In the genomic region with DNA sequence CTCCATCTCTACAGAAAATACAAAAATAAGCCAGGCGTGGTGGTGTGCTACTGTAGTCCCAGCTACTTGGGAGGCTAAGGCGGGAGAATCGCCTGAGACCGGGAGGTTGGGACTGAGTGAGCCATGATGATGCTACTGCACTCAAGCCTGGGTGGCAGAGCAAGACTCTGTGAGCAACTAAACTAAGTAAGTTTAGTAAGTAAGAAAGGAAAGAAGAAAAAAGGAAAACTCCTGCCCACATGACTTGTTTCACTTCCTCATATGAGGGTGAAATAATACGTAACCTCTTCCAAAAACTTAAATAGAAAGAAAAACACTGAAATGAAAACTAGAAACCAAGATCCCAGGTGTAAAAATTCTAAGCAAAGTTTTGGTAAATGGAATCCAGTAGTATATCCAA, we compare ENCODE assay signal across 9 cellular contexts.
A peak's percentile ranks its signal among the peaks of the same experiment; 100 is the strongest.
DNase-seq lines count a peak whose midpoint lies in the region; ATAC-seq, FAIRE-seq and TF ChIP-seq lines count a peak whose summit lies in the region.
"Had no signal": no experiment of that assay in that cellular context is flagged by ENCODE, and none has a peak within 500 bp of the region (broad histone marks: within the 10 kb centered on the region; RNA-seq: fewer than 3 reads in every experiment).

No MANE protein-coding gene starts in this region.

- CTCF ChIA-PET in activated CD8-positive, alpha-beta T cell treated with anti-CD3 and anti-CD28 coated beads for 36 hours (lab: Charles Lee), result no interaction called here
- CTCF ChIA-PET in Calu3 (lab: Charles Lee), result interaction anchor here (0.6 kb wide), 1 partner anchor 188 kb away, joined by 3 read pairs; no protein-coding TSS in a partner anchor

- no peak overlapping the region for H3K27ac ChIP-seq in esophagus squamous epithelium

- no peak overlapping the region for H3K4me3 Mint-ChIP-seq in activated CD8-positive, alpha-beta T cell treated with anti-CD3 and anti-CD28 coated beads for 36 hours
- no peak overlapping the region for H3K4me3 Mint-ChIP-seq in Calu3 (ENCODE audit: low read depth, unreplicated experiment)
- H3K4me3 Mint-ChIP-seq: immature natural killer cell had no signal

- DNase-seq in GM12891 (ENCODE audit: insufficient read length, low spot score), result no peak
- DNase-seq in activated CD8-positive, alpha-beta T cell treated with anti-CD3 and anti-CD28 coated beads for 36 hours, result no peak
- DNase-seq in esophagus squamous epithelium (lab: John Stamatoyannopoulos, UW), result no peak
- DNase-seq in NCI-H345 treated with DMSO at 0.1 percent for 48 hours (lab: John Stamatoyannopoulos, UW; ENCODE audit: unreplicated experiment), result no peak
- no peak for DNase-seq in NCI-H774 (lab: John Stamatoyannopoulos, UW)
- DNase-seq in Calu3, result no peak
- DNase-seq: immature natural killer cell had no signal

- BruUV-seq in Calu3 (replicated peaks; lab: Mats Ljungman, UMichigan), result no TSS peak

- H3K9me3 Mint-ChIP-seq in activated CD8-positive, alpha-beta T cell treated with anti-CD3 and anti-CD28 coated beads for 36 hours, result peaks cover 12% of the 10 kb centered on the region
- peaks cover 2% of the 10 kb centered on the region for H3K9me3 Mint-ChIP-seq in Calu3 (ENCODE audit: low read depth, unreplicated experiment)

- peak; percentile 76 for FAIRE-seq in GM12891 (lab: Jason Lieb, UNC)

- H3K36me3 ChIP-seq in esophagus squamous epithelium, result peaks cover 4 to 92% (median 6%) of the 10 kb centered on the region in 3 donors

- H3K27me3 ChIP-seq in esophagus squamous epithelium, result no peaks in the 10 kb centered on the region

- H3K36me3 Mint-ChIP-seq in activated CD8-positive, alpha-beta T cell treated with anti-CD3 and anti-CD28 coated beads for 36 hours (ENCODE audit: low read depth), result peaks cover 60% of the 10 kb centered on the region
- peaks cover 84% of the 10 kb centered on the region for H3K36me3 Mint-ChIP-seq in Calu3 (ENCODE audit: insufficient read depth, unreplicated experiment)

- intact Hi-C loops in activated CD8-positive, alpha-beta T cell treated with anti-CD3 and anti-CD28 coated beads for 36 hours (cut with micrococcal nuclease), result no loop called here
- intact Hi-C loops in esophagus squamous epithelium (cut with DNase I), result no loop called here
- intact Hi-C loops in Calu3 (cut with micrococcal nuclease; ENCODE audit: unreplicated experiment), result no loop called here

- TF ChIP-seq CTCF in activated CD8-positive, alpha-beta T cell treated with anti-CD3 and anti-CD28 coated beads for 36 hours (IDR thresholded peaks at IDR 0.05), result no peak
- TF ChIP-seq CTCF in esophagus squamous epithelium (IDR thresholded peaks at IDR 0.05) (no peak), Calu3 (IDR thresholded peaks at IDR 0.05; ENCODE audit: unreplicated experiment) (no peak)

- no peak for TF ChIP-seq POLR2A in GM12891 (IDR thresholded peaks at IDR 0.05; ENCODE audit: low read depth, low read length)
- no peak for TF ChIP-seq POLR2A in esophagus squamous epithelium (IDR thresholded peaks at IDR 0.05)

- no peaks in the 10 kb centered on the region for H3K4me1 ChIP-seq in esophagus squamous epithelium

- ATAC-seq in GM19455 (IDR thresholded peaks at IDR 0.05; ENCODE audit: unreplicated experiment) (peak; percentile 79), HG03103 (IDR thresholded peaks at IDR 0.05; ENCODE audit: low read depth, unreplicated experiment) (peak; percentile 78)
- no peak for ATAC-seq in activated CD8-positive, alpha-beta T cell treated with anti-CD3 and anti-CD28 coated beads for 36 hours

- POLR2A ChIA-PET in activated CD8-positive, alpha-beta T cell treated with anti-CD3 and anti-CD28 coated beads for 36 hours (lab: Charles Lee), result no interaction called here

- peak overlapping the region; percentile 83 for H3K27ac Mint-ChIP-seq in activated CD8-positive, alpha-beta T cell treated with anti-CD3 and anti-CD28 coated beads for 36 hours
- no peak overlapping the region for H3K27ac Mint-ChIP-seq in Calu3 (ENCODE audit: unreplicated experiment)

- H3K27me3 Mint-ChIP-seq in activated CD8-positive, alpha-beta T cell treated with anti-CD3 and anti-CD28 coated beads for 36 hours, result no peaks in the 10 kb centered on the region
- no peaks in the 10 kb centered on the region for H3K27me3 Mint-ChIP-seq in Calu3 (ENCODE audit: unreplicated experiment)

- H3K4me1 Mint-ChIP-seq in activated CD8-positive, alpha-beta T cell treated with anti-CD3 and anti-CD28 coated beads for 36 hours (ENCODE audit: low read depth), result peaks cover 44% of the 10 kb centered on the region
- peaks cover 10% of the 10 kb centered on the region for H3K4me1 Mint-ChIP-seq in Calu3 (ENCODE audit: low read depth, unreplicated experiment)

- WGBS in esophagus squamous epithelium, 2 donors, result 78 to 93% methylated on average over 4 to 5 of the region's 5 CpGs

- no peak overlapping the region for H3K4me3 ChIP-seq in esophagus squamous epithelium

- H3K9me3 ChIP-seq in esophagus squamous epithelium, result peaks cover 0 to 5% (median 0%) of the 10 kb centered on the region in 3 donors

TF ChIP-seq in GM12891, 5 proteins besides CTCF, POLR2A, EP300 and RAD21:
- TF ChIP-seq POU2F2 (IDR thresholded peaks at IDR 0.05; ENCODE audit: low read depth, low read length) (no peak), SPI1 (IDR thresholded peaks at IDR 0.05; ENCODE audit: low read depth, low read length) (peak; percentile 97)
TF ChIP-seq in GM12891: peak in this region for 1.
